In genomic region chr1:198056255-198056654, GRCh38 we compare ENCODE assay signal across 7 cellular contexts.
DNase-seq lines count a peak whose midpoint lies in the region; ATAC-seq and TF ChIP-seq lines count a peak whose summit lies in the region.

No MANE protein-coding gene starts in this region.

- H3K36me3 Mint-ChIP-seq in natural killer cell treated with Interleukin-12 subunit alpha and Interleukin-12 subunit beta and Interleukin-15 and Interleukin-18, amount 100 ng/mL, for 72 hours: no peaks in the 10 kb centered on the region

- H3K4me1 ChIP-seq in suprapubic skin: no peaks in the 10 kb centered on the region

- H3K27me3 ChIP-seq in suprapubic skin: no peaks in the 10 kb centered on the region

- H3K4me3 ChIP-seq in suprapubic skin: no peak overlapping the region

- no peak for TF ChIP-seq POLR2A in suprapubic skin (IDR thresholded peaks at IDR 0.05)

- H3K9me3 ChIP-seq in suprapubic skin: no peaks in the 10 kb centered on the region

- no peak for TF ChIP-seq EP300 in suprapubic skin (IDR thresholded peaks at IDR 0.05)

- no peaks in the 10 kb centered on the region for H3K4me1 Mint-ChIP-seq in natural killer cell treated with Interleukin-12 subunit alpha and Interleukin-12 subunit beta and Interleukin-15 and Interleukin-18, amount 100 ng/mL, for 72 hours (ENCODE audit: low read depth in 2 of 2)

- CTCF ChIA-PET in HEK293T (lab: Yijun Ruan, JAX): no interaction called here

- H3K27me3 Mint-ChIP-seq in natural killer cell treated with Interleukin-12 subunit alpha and Interleukin-12 subunit beta and Interleukin-15 and Interleukin-18, amount 100 ng/mL, for 72 hours: peaks cover 6 to 9% of the 10 kb centered on the region in 2 donors

- TF ChIP-seq CTCF in suprapubic skin (IDR thresholded peaks at IDR 0.05): no peak

- peak; percentile 43 for DNase-seq in HEK293T (ENCODE audit: extremely low spot score)
- DNase-seq in SW480 (ENCODE audit: low spot score): peak; percentile 1
- DNase-seq in natural killer cell treated with Interleukin-12 subunit alpha and Interleukin-12 subunit beta and Interleukin-15 and Interleukin-18, amount 100 ng/mL, for 72 hours (ENCODE audit: low spot score): no peak
- DNase-seq in activated T-cell treated with anti-CD3 and anti-CD28 coated beads for 4 hours: no peak
- DNase-seq in suprapubic skin (ENCODE audit: low spot score in 2 of 2): no peak
- DNase-seq in NCI-H146 (lab: John Stamatoyannopoulos, UW): no peak

- ATAC-seq in GM18511 (IDR thresholded peaks at IDR 0.05; ENCODE audit: unreplicated experiment): peak; percentile 74
- ATAC-seq in natural killer cell treated with Interleukin-12 subunit alpha and Interleukin-12 subunit beta and Interleukin-15 and Interleukin-18, amount 100 ng/mL, for 72 hours: peak; percentile 6 to 52

- H3K9me3 Mint-ChIP-seq in natural killer cell treated with Interleukin-12 subunit alpha and Interleukin-12 subunit beta and Interleukin-15 and Interleukin-18, amount 100 ng/mL, for 72 hours: no peaks in the 10 kb centered on the region

- H3K4me3 Mint-ChIP-seq in natural killer cell treated with Interleukin-12 subunit alpha and Interleukin-12 subunit beta and Interleukin-15 and Interleukin-18, amount 100 ng/mL, for 72 hours: no peak overlapping the region

- POLR2A ChIA-PET in HEK293T (lab: Yijun Ruan, JAX): no interaction called here

- no peaks in the 10 kb centered on the region for H3K36me3 ChIP-seq in suprapubic skin

- H3K27ac ChIP-seq in suprapubic skin: no peak overlapping the region

- H3K27ac Mint-ChIP-seq in natural killer cell treated with Interleukin-12 subunit alpha and Interleukin-12 subunit beta and Interleukin-15 and Interleukin-18, amount 100 ng/mL, for 72 hours: no peak overlapping the region

- WGBS in suprapubic skin: 46% methylated on average over 2 of the region's 2 CpGs

TF ChIP-seq in HEK293T, 16 proteins besides CTCF, POLR2A, EP300 and RAD21:
- TF ChIP-seq TARDBP (IDR thresholded peaks at IDR 0.05) (no peak), SP1 (IDR thresholded peaks at IDR 0.05) (no peak), ELF4 (IDR thresholded peaks at IDR 0.05) (no peak), ZNF384 (IDR thresholded peaks at IDR 0.05) (no peak), FOXK2 (IDR thresholded peaks at IDR 0.05) (no peak), HDGF (IDR thresholded peaks at IDR 0.05; ENCODE audit: borderline replicate concordance) (no peak), BHLHE40 (IDR thresholded peaks at IDR 0.05; ENCODE audit: borderline replicate concordance) (no peak), FOXA1 (IDR thresholded peaks at IDR 0.05) (no peak), ARNT (IDR thresholded peaks at IDR 0.05) (no peak), L3MBTL2 (conservative IDR thresholded peaks at IDR 0.05) (no peak), FOXM1 (IDR thresholded peaks at IDR 0.05; ENCODE audit: borderline replicate concordance) (no peak)

Comparison
In these comparisons a context has a peak if more than half of its experiments do, and no peak if none do; other contexts are left out.
1. DNase-seq: peak in HEK293T (single experiment) and SW480 (single experiment); none in natural killer cell treated with Interleukin-12 subunit alpha and Interleukin-12 subunit beta and Interleukin-15 and Interleukin-18, amount 100 ng/mL, for 72 hours (single experiment), activated T-cell treated with anti-CD3 and anti-CD28 coated beads for 4 hours (single experiment), suprapubic skin (0 of 2) and NCI-H146 (single experiment).